ENCODE assay signal across 15 cellular contexts in the genomic region with DNA sequence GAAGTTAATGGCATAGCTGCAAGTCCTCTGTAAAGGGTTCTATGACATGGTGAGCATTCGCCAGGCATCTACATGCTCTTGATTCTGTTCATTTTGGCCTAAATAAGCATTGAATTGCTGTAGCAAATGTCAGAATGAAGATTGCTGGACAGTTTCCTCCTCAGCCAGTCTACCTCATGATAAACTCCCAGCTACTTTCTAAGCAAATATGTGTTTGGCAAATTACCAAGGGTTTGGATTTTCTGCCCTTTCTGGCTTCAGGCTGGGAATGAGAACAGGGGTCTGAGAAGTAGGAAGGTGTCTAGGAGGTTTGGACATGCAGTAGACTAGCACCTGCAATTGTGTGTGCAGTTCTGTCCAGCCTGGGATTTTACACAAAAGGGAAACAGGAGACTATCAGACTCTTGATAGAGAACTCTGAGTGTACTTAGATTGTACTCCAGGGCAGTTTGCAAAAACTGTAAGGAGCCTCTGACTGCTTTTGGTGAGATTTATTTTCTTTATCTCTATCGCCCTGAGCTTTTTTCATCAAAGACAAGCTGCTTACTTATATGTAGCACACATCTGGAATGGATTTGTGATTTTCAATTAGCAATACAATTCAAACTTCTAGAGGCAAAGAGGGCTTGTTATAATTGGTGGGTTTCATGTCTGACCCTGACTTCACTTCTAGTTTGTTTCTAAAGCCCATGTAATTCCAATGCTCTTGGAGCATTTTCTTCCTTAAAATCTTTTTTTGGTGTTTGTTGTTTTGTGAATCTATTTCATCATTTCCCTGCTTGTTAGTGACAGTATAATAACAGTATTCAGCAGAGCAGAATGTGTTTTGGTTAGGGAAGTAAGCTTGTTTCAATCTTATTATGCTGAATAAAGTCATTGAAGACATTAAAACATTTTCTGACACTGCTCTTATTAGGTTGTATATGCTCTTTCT.
DNase-seq lines count a peak whose midpoint lies in the region; ATAC-seq lines count a peak whose summit lies in the region.
"Had no signal": no experiment of that assay in that cellular context is flagged by ENCODE, and none has a peak within 500 bp of the region (broad histone marks: within the 10 kb centered on the region; RNA-seq: fewer than 3 reads in every experiment).

No MANE protein-coding gene starts in this region.

- peaks cover 34% of the 10 kb centered on the region for H3K4me1 Mint-ChIP-seq in T-helper 17 cell

- intact Hi-C loops in posterior cingulate gyrus (cut with DNase I), result no loop called here

- H3K4me3 Mint-ChIP-seq in T-helper 17 cell, result no peak overlapping the region
- H3K4me3 Mint-ChIP-seq: central memory CD8-positive, alpha-beta T cell; stimulated activated naive B cell treated with anti-CD40 and anti-IgM and Interleukin-4, amounts not matched to agents 10 μg/mL and 1 μg/mL and 100 μg/mL, for 72 hours had no signal

- peak; percentile 51 for DNase-seq in DMS153 treated with DMSO at 0.1 percent for 48 hours (lab: John Stamatoyannopoulos, UW; ENCODE audit: unreplicated experiment)
- DNase-seq in DMS153 (lab: John Stamatoyannopoulos, UW), result no peak
- no peak for DNase-seq in T-helper 17 cell
- no peak for DNase-seq in left lobe of liver (ENCODE audit: low spot score)
- no peak for DNase-seq in substantia nigra (lab: John Stamatoyannopoulos, UW)
- DNase-seq in stimulated activated CD8-positive, alpha-beta memory T cell treated with anti-CD3 and anti-CD28 coated beads, Interleukin-4, amount 100 ng/mL, for 48 hours, result no peak
- DNase-seq in posterior cingulate gyrus, result no peak
- DNase-seq: activated CD4-positive, CD25-positive, alpha-beta regulatory T cell treated with anti-CD3 and anti-CD28 coated beads, Interleukin-2, amount 50 U/mL, for 72 hours; islet precursor cell; stimulated activated CD4-positive, alpha-beta T cell treated with anti-CD3 and anti-CD28 coated beads, Interleukin-1b, Interleukin-23, amount 100 ng/mL, for 48 hours; stimulated activated naive B cell treated with anti-CD40 and anti-IgM and Interleukin-4, amounts not matched to agents 10 μg/mL and 1 μg/mL and 100 μg/mL, for 72 hours had no signal

- peaks cover 5% of the 10 kb centered on the region for H3K36me3 Mint-ChIP-seq in T-helper 17 cell (ENCODE audit: low read depth)

- H3K9me3 ChIP-seq in T-helper 17 cell (ENCODE audit: control insufficient read depth, low read length, poor library complexity, severe bottlenecking), result no peaks in the 10 kb centered on the region
- H3K9me3 ChIP-seq: neutrophil, SJSA1 had no signal

- peak overlapping the region; percentile 91 for H3K27ac Mint-ChIP-seq in T-helper 17 cell
- H3K27ac Mint-ChIP-seq: stimulated activated naive B cell treated with anti-CD40 and anti-IgM and Interleukin-4, amounts not matched to agents 10 μg/mL and 1 μg/mL and 100 μg/mL, for 72 hours had no signal

- H3K27ac ChIP-seq in substantia nigra (ENCODE audit: low read depth, low read length, poor library complexity, severe bottlenecking), result peak overlapping the region; percentile 1
- H3K27ac ChIP-seq: neutrophil, SJSA1 had no signal

- ATAC-seq in T-helper 17 cell (no peak), left lobe of liver (peak; percentile 67), GM21825 (IDR thresholded peaks at IDR 0.05; ENCODE audit: unreplicated experiment) (no peak)
- ATAC-seq: stimulated activated naive B cell treated with anti-CD40 and anti-IgM and Interleukin-4, amounts not matched to agents 10 μg/mL and 1 μg/mL and 100 μg/mL, for 72 hours had no signal

- no peaks in the 10 kb centered on the region for H3K27me3 Mint-ChIP-seq in T-helper 17 cell
- H3K27me3 Mint-ChIP-seq: central memory CD8-positive, alpha-beta T cell; stimulated activated naive B cell treated with anti-CD40 and anti-IgM and Interleukin-4, amounts not matched to agents 10 μg/mL and 1 μg/mL and 100 μg/mL, for 72 hours had no signal
